Comparison of ENCODE assay signal across 8 cellular contexts in the genomic region with DNA sequence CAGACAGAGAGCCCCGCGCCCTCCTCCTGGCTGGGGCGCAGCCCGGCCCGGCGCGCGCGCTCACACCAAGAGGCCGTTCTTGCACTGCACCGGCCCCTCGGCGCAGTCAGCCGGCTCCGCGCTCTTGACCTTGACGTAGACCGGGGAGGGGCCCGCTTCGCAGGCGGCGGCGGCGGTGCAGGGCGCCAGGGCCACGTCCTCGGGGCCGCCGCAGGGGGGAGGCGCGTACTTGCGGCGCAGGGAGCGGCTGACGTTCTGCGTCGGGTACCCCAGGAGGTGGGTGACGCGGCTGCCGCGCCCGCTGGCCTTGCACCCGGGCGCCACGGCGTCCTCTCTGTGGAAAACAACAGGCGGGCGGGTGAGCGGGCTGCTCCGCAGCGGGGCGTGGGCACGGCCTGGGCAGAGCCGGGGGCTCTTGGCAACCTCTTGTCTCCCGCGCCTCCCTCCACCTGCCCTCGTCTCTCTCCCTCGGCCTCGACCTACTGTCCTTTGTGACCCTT. TPM values are rescaled to one million over a fixed set of nuclear protein-coding genes. Genes with fewer than 3 reads are reported as not detected.
DNase-seq lines count a peak whose midpoint lies in the region; ATAC-seq and TF ChIP-seq lines count a peak whose summit lies in the region.

No MANE protein-coding gene starts in this region.

- H3K4me3 Mint-ChIP-seq in T-helper 2 cell treated with Interferon-gamma antibody and Interleukin-4, amounts not matched to agents 5 μg/mL and 100 μg/mL, for 36 hours = peak overlapping the region; percentile 81
- peak overlapping the region; percentile 72 for H3K4me3 Mint-ChIP-seq in progenitor cell of endocrine pancreas (ENCODE audit: low read depth)
- peak overlapping the region; percentile 93 for H3K4me3 Mint-ChIP-seq in type B pancreatic cell

- H3K4me3 ChIP-seq in LNCaP clone FGC (ENCODE audit: low read depth, low read length) = peak overlapping the region; percentile 26

- peak overlapping the region; percentile 62 for H3K27ac Mint-ChIP-seq in T-helper 2 cell treated with Interferon-gamma antibody and Interleukin-4, amounts not matched to agents 5 μg/mL and 100 μg/mL, for 36 hours
- H3K27ac Mint-ChIP-seq in progenitor cell of endocrine pancreas (peak overlapping the region; percentile 83), type B pancreatic cell (peak overlapping the region; percentile 25)

- no peaks in the 10 kb centered on the region for H3K9me3 Mint-ChIP-seq in T-helper 2 cell treated with Interferon-gamma antibody and Interleukin-4, amounts not matched to agents 5 μg/mL and 100 μg/mL, for 36 hours
- H3K9me3 Mint-ChIP-seq in progenitor cell of endocrine pancreas (ENCODE audit: low read depth) (no peaks in the 10 kb centered on the region), type B pancreatic cell (no peaks in the 10 kb centered on the region)

- ATAC-seq in GM21619 (IDR thresholded peaks at IDR 0.05; ENCODE audit: unreplicated experiment) (peak; percentile 84), left ventricle myocardium superior (peak; percentile 98)

- no peaks in the 10 kb centered on the region for H3K36me3 Mint-ChIP-seq in T-helper 2 cell treated with Interferon-gamma antibody and Interleukin-4, amounts not matched to agents 5 μg/mL and 100 μg/mL, for 36 hours (ENCODE audit: low read depth)
- H3K36me3 Mint-ChIP-seq in progenitor cell of endocrine pancreas (ENCODE audit: insufficient read depth) = no peaks in the 10 kb centered on the region
- H3K36me3 Mint-ChIP-seq in type B pancreatic cell = no peaks in the 10 kb centered on the region

- peaks cover 10% of the 10 kb centered on the region for H3K27me3 Mint-ChIP-seq in T-helper 2 cell treated with Interferon-gamma antibody and Interleukin-4, amounts not matched to agents 5 μg/mL and 100 μg/mL, for 36 hours (ENCODE audit: low read depth)
- peaks cover 80% of the 10 kb centered on the region for H3K27me3 Mint-ChIP-seq in progenitor cell of endocrine pancreas
- peaks cover 57% of the 10 kb centered on the region for H3K27me3 Mint-ChIP-seq in type B pancreatic cell

- H3K27ac ChIP-seq in angular gyrus (ENCODE audit: low read depth, low read length) = peak overlapping the region; percentile 85

- TF ChIP-seq CTCF in LNCaP clone FGC (IDR thresholded peaks at IDR 0.05; ENCODE audit: control insufficient read depth, extremely low read depth, insufficient read depth) = no peak
- TF ChIP-seq CTCF in progenitor cell of endocrine pancreas (IDR thresholded peaks at IDR 0.05; ENCODE audit: unreplicated experiment) = peak; percentile 8
- TF ChIP-seq CTCF in type B pancreatic cell (conservative IDR thresholded peaks at IDR 0.05) = peak; percentile 35

- DNase-seq in DMS114 treated with DMSO at 0.1 percent for 48 hours (lab: John Stamatoyannopoulos, UW; ENCODE audit: unreplicated experiment) = peak; percentile 42
- no peak for DNase-seq in LNCaP clone FGC (ENCODE audit: low read depth)
- DNase-seq in T-helper 2 cell treated with Interferon-gamma antibody and Interleukin-4, amounts not matched to agents 5 μg/mL and 100 μg/mL, for 36 hours (ENCODE audit: low spot score) = peak; percentile 82
- peak; percentile 95 for DNase-seq in left ventricle myocardium superior
- DNase-seq in progenitor cell of endocrine pancreas (ENCODE audit: low spot score, unreplicated experiment) = peak; percentile 64
- peak; percentile 82 for DNase-seq in type B pancreatic cell (ENCODE audit: extremely low spot score, unreplicated experiment)

- peaks cover 17% of the 10 kb centered on the region for H3K4me1 Mint-ChIP-seq in T-helper 2 cell treated with Interferon-gamma antibody and Interleukin-4, amounts not matched to agents 5 μg/mL and 100 μg/mL, for 36 hours (ENCODE audit: low read depth)
- H3K4me1 Mint-ChIP-seq in progenitor cell of endocrine pancreas (ENCODE audit: low read depth) (peaks cover 19% of the 10 kb centered on the region), type B pancreatic cell (ENCODE audit: unreplicated experiment) (peaks cover 7% of the 10 kb centered on the region)

- intact Hi-C loops in left ventricle myocardium superior (cut with micrococcal nuclease) = no loop called here

RNA-seq across cellular contexts. Expression of gene VSIG8, which starts 7.7 kb away (rescaled TPM):
- total RNA-seq in left ventricle myocardium superior (not detected), progenitor cell of endocrine pancreas (0.20 TPM in 1 of 2 replicates, not detected in the other), type B pancreatic cell (ENCODE audit: low replicate concordance) (not detected in 2 replicates)

RNA-seq across cellular contexts. Expression of gene SLAMF8, which starts 28.1 kb away (rescaled TPM):
- total RNA-seq in left ventricle myocardium superior (2.4 TPM), progenitor cell of endocrine pancreas (not detected in 2 replicates), type B pancreatic cell (ENCODE audit: low replicate concordance) (not detected in 2 replicates)

RNA-seq across cellular contexts. Expression of gene CFAP45, which starts 45.2 kb away (rescaled TPM):
- total RNA-seq in left ventricle myocardium superior (1.7 TPM), progenitor cell of endocrine pancreas (0.74 and 1.0 TPM in 2 replicates), type B pancreatic cell (ENCODE audit: low replicate concordance) (1.0 and 2.8 TPM in 2 replicates)

RNA-seq across cellular contexts. Expression of gene FCRL6, which starts 52.6 kb away (rescaled TPM):
- 0.82 TPM for total RNA-seq in left ventricle myocardium superior
- not detected in 2 replicates for total RNA-seq in progenitor cell of endocrine pancreas
- total RNA-seq in type B pancreatic cell (ENCODE audit: low replicate concordance) = not detected in 2 replicates

Comparison
In these comparisons a context has a peak if more than half of its experiments do, and no peak if none do; other contexts are left out.
1. H3K27ac Mint-ChIP-seq: peak in every context shown above with its lines; median percentile 83 in progenitor cell of endocrine pancreas; 62 in T-helper 2 cell treated with Interferon-gamma antibody and Interleukin-4, amounts not matched to agents 5 μg/mL and 100 μg/mL, for 36 hours; 25 in type B pancreatic cell.